ENCODE assay signal across 8 cellular contexts in genomic region chr20:25057234-25058050, GRCh38. TPM values are rescaled to one million over a fixed set of nuclear protein-coding genes. Genes with fewer than 3 reads are reported as not detected.
DNase-seq lines count a peak whose midpoint lies in the region; ATAC-seq and TF ChIP-seq lines count a peak whose summit lies in the region.

No MANE protein-coding gene starts in this region.

- peaks cover 52% of the 10 kb centered on the region for H3K4me1 ChIP-seq in CD8-positive, alpha-beta T cell (ENCODE audit: insufficient read depth, low read length)
- peaks cover 29 to 62% (median 49%) of the 10 kb centered on the region in 12 donors for H3K4me1 ChIP-seq in heart left ventricle
- H3K4me1 ChIP-seq in urinary bladder (ENCODE audit: insufficient read depth), result peaks cover 7% of the 10 kb centered on the region

- no peak overlapping the region for H3K9ac ChIP-seq in SK-N-MC (ENCODE audit: insufficient read length)

- peaks cover 52% of the 10 kb centered on the region for H3K4me1 Mint-ChIP-seq in CD8-positive, alpha-beta T cell (ENCODE audit: low read depth)
- H3K4me1 Mint-ChIP-seq in progenitor cell of endocrine pancreas (ENCODE audit: low read depth), result peaks cover 8% of the 10 kb centered on the region

- intact Hi-C loops in CD8-positive, alpha-beta T cell (cut with DNase I, micrococcal nuclease), result loop anchor here (1.0 to 10.0 kb wide), 15 partner anchors 14 to 1695 kb away; partner anchors contain the start of genes ABHD12 (in 2 of the 2), CST7 (in 2 of the 2), PYGB (in 2 of the 2) and APMAP (in 1 of the 2)
- intact Hi-C loops in heart left ventricle (cut with DNase I), result loop anchor here in 4 of 10 donors (2.0 to 5.0 kb wide), 4 partner anchors 15 to 63 kb away; no protein-coding TSS in a partner anchor

- H3K27ac ChIP-seq in CD8-positive, alpha-beta T cell (ENCODE audit: low read depth, low read length), result peak overlapping the region; percentile 71
- no peak overlapping the region for H3K27ac ChIP-seq in SK-N-MC
- peak overlapping the region; percentile 91 to 100 (median 97) for H3K27ac ChIP-seq in heart left ventricle
- peak overlapping the region; percentile 87 for H3K27ac ChIP-seq in urinary bladder (ENCODE audit: low read depth)

- no peaks in the 10 kb centered on the region for H3K9me3 ChIP-seq in CD8-positive, alpha-beta T cell (ENCODE audit: low read length)
- H3K9me3 ChIP-seq in SK-N-MC (ENCODE audit: low read depth, low read length), result no peaks in the 10 kb centered on the region
- H3K9me3 ChIP-seq in heart left ventricle, result no peaks in the 10 kb centered on the region

- peaks cover 9% of the 10 kb centered on the region for H3K36me3 Mint-ChIP-seq in CD8-positive, alpha-beta T cell
- H3K36me3 Mint-ChIP-seq in activated naive CD4-positive, alpha-beta T cell treated with anti-CD3 and anti-CD28 coated beads, Interleukin-2, amount 50 U/mL, for 72 hours, result no peaks in the 10 kb centered on the region
- no peaks in the 10 kb centered on the region for H3K36me3 Mint-ChIP-seq in progenitor cell of endocrine pancreas (ENCODE audit: insufficient read depth)

- no peak for TF ChIP-seq CTCF in CD8-positive, alpha-beta T cell (IDR thresholded peaks at IDR 0.05)
- TF ChIP-seq CTCF in heart left ventricle (IDR thresholded peaks at IDR 0.05) (peak in 1 of 12 donors; percentile 14), progenitor cell of endocrine pancreas (IDR thresholded peaks at IDR 0.05; ENCODE audit: unreplicated experiment) (no peak)

- peak in 1 of 2 donors; percentile 56 for TF ChIP-seq POLR2A in heart left ventricle (IDR thresholded peaks at IDR 0.05)

- ATAC-seq in CD8-positive, alpha-beta T cell, result peak; percentile 33
- ATAC-seq in GM19397 (IDR thresholded peaks at IDR 0.05; ENCODE audit: unreplicated experiment), result peak; percentile 24
- ATAC-seq in HG03558 (IDR thresholded peaks at IDR 0.05; ENCODE audit: extremely low read depth, unreplicated experiment), result peak; percentile 9
- peak; percentile 65 to 76 for ATAC-seq in activated naive CD4-positive, alpha-beta T cell treated with anti-CD3 and anti-CD28 coated beads, Interleukin-2, amount 50 U/mL, for 72 hours
- peak; percentile 56 to 84 (median 80) for ATAC-seq in heart left ventricle

- DNase-seq in CD8-positive, alpha-beta T cell, result peak; percentile 62 to 84 (median 79)
- DNase-seq in SK-N-MC (ENCODE audit: low read depth, low spot score) (no peak), heart left ventricle (peak; percentile 85 to 90 (median 86)), progenitor cell of endocrine pancreas (ENCODE audit: low spot score, unreplicated experiment) (peak; percentile 26)
- DNase-seq in activated naive CD4-positive, alpha-beta T cell treated with anti-CD3 and anti-CD28 coated beads, Interleukin-2, amount 50 U/mL, for 72 hours (ENCODE audit: low spot score in 2 of 2), result peak; percentile 64 to 90

- no peaks in the 10 kb centered on the region for H3K9me3 Mint-ChIP-seq in CD8-positive, alpha-beta T cell
- no peaks in the 10 kb centered on the region for H3K9me3 Mint-ChIP-seq in activated naive CD4-positive, alpha-beta T cell treated with anti-CD3 and anti-CD28 coated beads, Interleukin-2, amount 50 U/mL, for 72 hours
- no peaks in the 10 kb centered on the region for H3K9me3 Mint-ChIP-seq in progenitor cell of endocrine pancreas (ENCODE audit: low read depth)

- POLR2A ChIA-PET in CD8-positive, alpha-beta T cell (lab: Charles Lee), result interaction anchor here (0.6 to 4.9 kb wide), 16 partner anchors 12 to 190 kb away, joined by 3 to 47 read pairs (median 5); partner anchors contain the start of genes APMAP, ENTPD6 and PYGB

- CTCF ChIA-PET in CD8-positive, alpha-beta T cell (lab: Charles Lee), result interaction anchor here (0.7 to 13.8 kb wide), 5 partner anchors 7 to 127 kb away, joined by 3 to 274 read pairs (median 6); partner anchors contain the start of gene APMAP

- H3K27ac Mint-ChIP-seq in CD8-positive, alpha-beta T cell, result peak overlapping the region; percentile 95
- H3K27ac Mint-ChIP-seq in activated naive CD4-positive, alpha-beta T cell treated with anti-CD3 and anti-CD28 coated beads, Interleukin-2, amount 50 U/mL, for 72 hours, result peak overlapping the region; percentile 60 to 77
- no peak overlapping the region for H3K27ac Mint-ChIP-seq in progenitor cell of endocrine pancreas

- H3K36me3 ChIP-seq in CD8-positive, alpha-beta T cell (ENCODE audit: insufficient read depth, low read length), result no peaks in the 10 kb centered on the region
- no peaks in the 10 kb centered on the region for H3K36me3 ChIP-seq in SK-N-MC (ENCODE audit: insufficient read depth, low read length)
- H3K36me3 ChIP-seq in heart left ventricle, result peaks cover 0 to 3% (median 0%) of the 10 kb centered on the region in 9 donors
- H3K36me3 ChIP-seq in urinary bladder (ENCODE audit: insufficient read depth), result no peaks in the 10 kb centered on the region

- H3K4me3 ChIP-seq in CD8-positive, alpha-beta T cell (ENCODE audit: low read depth, low read length), result peak overlapping the region; percentile 62
- H3K4me3 ChIP-seq in SK-N-MC, result peak overlapping the region; percentile 72
- H3K4me3 ChIP-seq in heart left ventricle, result peak overlapping the region; percentile 65 to 96 (median 88)
- H3K4me3 ChIP-seq in urinary bladder (ENCODE audit: low read depth, low read length), result peak overlapping the region; percentile 81

- H3K27me3 Mint-ChIP-seq in CD8-positive, alpha-beta T cell (ENCODE audit: low read depth), result no peaks in the 10 kb centered on the region
- peaks cover 80% of the 10 kb centered on the region for H3K27me3 Mint-ChIP-seq in progenitor cell of endocrine pancreas

- no peaks in the 10 kb centered on the region for H3K27me3 ChIP-seq in CD8-positive, alpha-beta T cell (ENCODE audit: insufficient read depth, low read length)
- H3K27me3 ChIP-seq in heart left ventricle, result no peaks in the 10 kb centered on the region

- 0 to 1% (median 0%) methylated on average over 33 to 86 of the region's 86 CpGs for WGBS in heart left ventricle, 4 donors
- under 1% methylated on average over 86 of the region's 86 CpGs for WGBS in urinary bladder

- H3K4me3 Mint-ChIP-seq in CD8-positive, alpha-beta T cell, result peak overlapping the region; percentile 87
- H3K4me3 Mint-ChIP-seq in progenitor cell of endocrine pancreas (ENCODE audit: low read depth), result peak overlapping the region; percentile 59

RNA-seq across cellular contexts. Expression of gene ACSS1, which starts 0.5 kb away (rescaled TPM):
- 10 to 100 TPM; 17.5 to 17.7 TPM for total RNA-seq in CD8-positive, alpha-beta T cell
- 10 to 100 TPM in 1 of 2 donors, 1 to 10 TPM in 1; 5.5 to 11.3 TPM for total RNA-seq in activated naive CD4-positive, alpha-beta T cell treated with anti-CD3 and anti-CD28 coated beads, Interleukin-2, amount 50 U/mL, for 72 hours
- total RNA-seq in heart left ventricle, result 100 to 1,000 TPM in 5 of 9 donors, 10 to 100 TPM in 4; 57.5 to 177 (median 104) TPM
- polyA plus RNA-seq in heart left ventricle, result 10 to 100 TPM; 43.5 to 78.9 TPM
- total RNA-seq in progenitor cell of endocrine pancreas, result 0.67 and 0.72 TPM in 2 replicates
- 11.1 TPM for total RNA-seq in urinary bladder
- polyA plus RNA-seq in urinary bladder, result 15.1 TPM

RNA-seq across cellular contexts. Expression of gene VSX1, which starts 24.5 kb away (rescaled TPM):
- not detected for total RNA-seq in CD8-positive, alpha-beta T cell
- not detected for total RNA-seq in activated naive CD4-positive, alpha-beta T cell treated with anti-CD3 and anti-CD28 coated beads, Interleukin-2, amount 50 U/mL, for 72 hours
- total RNA-seq in heart left ventricle (under 1 TPM in 5 of 9 donors, not detected in 4; 0.22 to 0.96 (median 0.51) TPM), progenitor cell of endocrine pancreas (not detected in 2 replicates), urinary bladder (not detected)
- polyA plus RNA-seq in heart left ventricle (under 1 TPM in 1 of 2 donors, not detected in 1; 0.19 TPM), urinary bladder (0.05 TPM)

Comparison
In these comparisons a context has a peak if more than half of its experiments do, and no peak if none do; other contexts are left out.
1. ATAC-seq: peak in every context shown above with its lines; median percentile 80 in heart left ventricle; 70 in activated naive CD4-positive, alpha-beta T cell treated with anti-CD3 and anti-CD28 coated beads, Interleukin-2, amount 50 U/mL, for 72 hours; 33 in CD8-positive, alpha-beta T cell; 24 in GM19397; 9 in HG03558.